Comparison of ENCODE assay signal across 21 cellular contexts in genomic region chr10:124420254-124420653, GRCh38. TPM values are rescaled to one million over a fixed set of nuclear protein-coding genes. Genes with fewer than 3 reads are reported as not detected.
"Had no signal": no experiment of that assay in that cellular context is flagged by ENCODE, and none has a peak within 500 bp of the region (broad histone marks: within the 10 kb centered on the region; RNA-seq: fewer than 3 reads in every experiment).

No MANE protein-coding gene starts in this region.

- H3K9me3 ChIP-seq: left lung, upper lobe of right lung had no signal

- H3K27ac Mint-ChIP-seq: activated B cell treated with CpG ODN at 0.5 μM for 24 hours; activated T-helper 17 cell treated with anti-CD3 and anti-CD28 coated beads, Interleukin-2, amount 50 U/mL, for 72 hours had no signal

- H3K4me3 ChIP-seq: left lung, upper lobe of right lung had no signal

- H3K36me3 ChIP-seq: brain microvascular endothelial cell, left lung, upper lobe of right lung had no signal

- DNase-seq: activated CD4-positive, alpha-beta T cell treated with anti-CD3 and anti-CD28 coated beads, Interleukin-2, amount 50 U/mL, for 1 hour; activated CD8-positive, alpha-beta memory T cell treated with anti-CD3 and anti-CD28 coated beads for 24 hours; activated naive CD4-positive, alpha-beta T cell treated with Interleukin-2 at 50 U/mL for 16 hours; activated T-cell treated with anti-CD3 and anti-CD28 coated beads for 4 hours; anterior cingulate cortex; brain microvascular endothelial cell; dermis blood vessel endothelial cell; left lung; natural killer cell; occipital lobe; stimulated activated CD4-positive, alpha-beta T cell treated with anti-CD3 and anti-CD28 coated beads, Interleukin-4, amount 100 ng/mL, for 24 hours; stimulated activated naive CD4-positive, alpha-beta T cell; substantia nigra; upper lobe of right lung had no signal

- ATAC-seq: activated T-helper 17 cell treated with anti-CD3 and anti-CD28 coated beads, Interleukin-2, amount 50 U/mL, for 72 hours; left lung; natural killer cell; SK-N-SH treated with all-trans-retinoic acid at 6 μM for 48 hours; upper lobe of right lung had no signal

- H3K9me3 Mint-ChIP-seq: activated B cell treated with CpG ODN at 0.5 μM for 24 hours; activated T-helper 17 cell treated with anti-CD3 and anti-CD28 coated beads, Interleukin-2, amount 50 U/mL, for 72 hours; natural killer cell had no signal

- H3K36me3 Mint-ChIP-seq: natural killer cell had no signal

RNA-seq across cellular contexts. Expression of gene NKX1-2, which starts 29.6 kb away (rescaled TPM):
- total RNA-seq: activated B cell treated with CpG ODN at 0.5 μM for 24 hours; activated T-helper 17 cell treated with anti-CD3 and anti-CD28 coated beads, Interleukin-2, amount 50 U/mL, for 72 hours; dermis blood vessel endothelial cell; epithelial cell of proximal tubule; left lung; natural killer cell; posterior vena cava; skeletal muscle tissue; T-helper 1 cell treated with Interleukin-12 subunit alpha and Interleukin-12 subunit beta and Interleukin-4 antibody, amounts not matched to agents 30 ng/mL and 1 ng/mL, for 36 hours; upper lobe of right lung had no signal
